ENCODE assay signal across 25 cellular contexts in genomic region chr6:128719786-128720185, GRCh38.
"Had no signal": no experiment of that assay in that cellular context is flagged by ENCODE, and none has a peak within 500 bp of the region (broad histone marks: within the 10 kb centered on the region; RNA-seq: fewer than 3 reads in every experiment).

No MANE protein-coding gene starts in this region.

- H3K4me3 ChIP-seq: coronary artery, esophagus muscularis mucosa, heart left ventricle, hepatocyte, left lung, ovary, smooth muscle cell, testis, tibial artery had no signal

- H3K9me3 ChIP-seq: esophagus muscularis mucosa, heart left ventricle, left lung, ovary, testis, tibial artery had no signal

- H3K79me2 ChIP-seq: hepatocyte had no signal

- H3K4me1 ChIP-seq: esophagus muscularis mucosa, heart left ventricle, left lung, testis, tibial artery had no signal

- FAIRE-seq: endothelial cell of umbilical vein, islet of Langerhans, urothelium cell line had no signal

- H3K27ac ChIP-seq: coronary artery, esophagus muscularis mucosa, foreskin keratinocyte, heart left ventricle, hepatocyte, left lung, ovary, testis, tibial artery had no signal

- H3K4me3 Mint-ChIP-seq: natural killer cell; stimulated activated naive CD8-positive, alpha-beta T cell treated with anti-CD3 and anti-CD28 coated beads, Interleukin-15, amount 100 ng/mL, for 72 hours; type B pancreatic cell had no signal

- DNase-seq: dermis blood vessel endothelial cell; effector memory CD4-positive, alpha-beta T cell; foreskin keratinocyte; heart left ventricle; left cardiac atrium; left lung; natural killer cell; occipital lobe; ovary; stimulated activated CD4-positive, alpha-beta T cell treated with anti-CD3 and anti-CD28 coated beads, Interleukin-12 subunit alpha, Interleukin-12 subunit beta, amount 100 ng/mL, for 4 hours; stimulated activated CD4-positive, alpha-beta T cell treated with anti-CD3 and anti-CD28 coated beads, Interleukin-1b, Interleukin-23, amount 100 ng/mL, for 48 hours; stimulated activated CD4-positive, alpha-beta T cell treated with anti-CD3 and anti-CD28 coated beads, Interleukin-4, amount 100 ng/mL, for 1 hour; stimulated activated CD8-positive, alpha-beta memory T cell treated with anti-CD3 and anti-CD28 coated beads, Interleukin-4, amount 100 ng/mL, for 48 hours; stimulated activated naive CD4-positive, alpha-beta T cell; stimulated activated naive CD8-positive, alpha-beta T cell treated with anti-CD3 and anti-CD28 coated beads, Interleukin-15, amount 100 ng/mL, for 72 hours; testis; tibial artery had no signal

- H3K36me3 ChIP-seq: esophagus muscularis mucosa, heart left ventricle, left lung, ovary, tibial artery had no signal

- H2AFZ ChIP-seq: hepatocyte had no signal

- H3K4me1 Mint-ChIP-seq: natural killer cell; stimulated activated naive CD8-positive, alpha-beta T cell treated with anti-CD3 and anti-CD28 coated beads, Interleukin-15, amount 100 ng/mL, for 72 hours had no signal

- H3K27me3 ChIP-seq: esophagus muscularis mucosa, foreskin keratinocyte, heart left ventricle, hepatocyte, left lung, ovary, testis, tibial artery had no signal

- H3K27ac Mint-ChIP-seq: natural killer cell; stimulated activated naive CD8-positive, alpha-beta T cell treated with anti-CD3 and anti-CD28 coated beads, Interleukin-15, amount 100 ng/mL, for 72 hours; type B pancreatic cell had no signal

- H3K36me3 Mint-ChIP-seq: natural killer cell, type B pancreatic cell had no signal

- H3K9me3 Mint-ChIP-seq: natural killer cell; stimulated activated naive CD8-positive, alpha-beta T cell treated with anti-CD3 and anti-CD28 coated beads, Interleukin-15, amount 100 ng/mL, for 72 hours; type B pancreatic cell had no signal

- H3K4me2 ChIP-seq: hepatocyte, smooth muscle cell had no signal
